12 cellular contexts compared by ENCODE assay signal in genomic region chr2:238136820-238137537, GRCh38. TPM values are rescaled to one million over a fixed set of nuclear protein-coding genes. Genes with fewer than 3 reads are reported as not detected.
DNase-seq lines count a peak whose midpoint lies in the region; ATAC-seq, FAIRE-seq and TF ChIP-seq lines count a peak whose summit lies in the region.
"Had no signal": no experiment of that assay in that cellular context is flagged by ENCODE, and none has a peak within 500 bp of the region (broad histone marks: within the 10 kb centered on the region; RNA-seq: fewer than 3 reads in every experiment).

No MANE protein-coding gene starts in this region.

- no peaks in the 10 kb centered on the region for H3K36me3 ChIP-seq in lower lobe of right lung
- H3K36me3 ChIP-seq in colonic mucosa, result no peaks in the 10 kb centered on the region

- no peak for FAIRE-seq in urothelium cell line (lab: Jason Lieb, UNC)

- no peaks in the 10 kb centered on the region for H3K27me3 ChIP-seq in lower lobe of right lung (ENCODE audit: low read depth)
- H3K27me3 ChIP-seq in colonic mucosa, result no peaks in the 10 kb centered on the region

- no peak overlapping the region for H3K9ac ChIP-seq in colonic mucosa (ENCODE audit: low read depth in 2 of 2, low read length in 2 of 2)

- TF ChIP-seq CTCF in AG09309 (IDR thresholded peaks at IDR 0.05; ENCODE audit: control insufficient read depth, insufficient read depth, low read depth, low read length, missing control alignments) (no peak), lower lobe of right lung (IDR thresholded peaks at IDR 0.05) (no peak), colonic mucosa (IDR thresholded peaks at IDR 0.05) (no peak)

- TF ChIP-seq EP300 in Ishikawa (IDR thresholded peaks at IDR 0.05; ENCODE audit: borderline replicate concordance), result no peak

- DNase-seq in AG09309 (ENCODE audit: low read depth) (peak; percentile 32), dermis blood vessel endothelial cell (peak; percentile 15), lower lobe of right lung (peak; percentile 77), colonic mucosa (no peak), urothelium cell line (ENCODE audit: low spot score) (no peak), T-helper 1 cell (no peak), amniotic stem cell (lab: John Stamatoyannopoulos, UW) (no peak)
- DNase-seq: CD4-positive, CD25-positive, alpha-beta regulatory T cell; naive thymus-derived CD8-positive, alpha-beta T cell; NCI-H2029 treated with DMSO at 0.1 percent for 48 hours had no signal

- H3K4me3 ChIP-seq in AG09309 (ENCODE audit: control insufficient read depth, low read depth, low read length) (no peak overlapping the region), lower lobe of right lung (no peak overlapping the region), colonic mucosa (no peak overlapping the region)

- H3K4me1 ChIP-seq in lower lobe of right lung (peaks cover 16% of the 10 kb centered on the region), colonic mucosa (no peaks in the 10 kb centered on the region)

- ATAC-seq in lower lobe of right lung, result peak; percentile 34 to 39
- ATAC-seq: naive thymus-derived CD8-positive, alpha-beta T cell had no signal

- intact Hi-C loops in lower lobe of right lung (cut with DNase I), result no loop called here
- intact Hi-C loops in colonic mucosa (cut with DNase I), result no loop called here

- no peak for TF ChIP-seq RAD21 in Ishikawa (IDR thresholded peaks at IDR 0.05; ENCODE audit: low read depth)

- no peak overlapping the region for H3K27ac ChIP-seq in lower lobe of right lung
- no peak overlapping the region for H3K27ac ChIP-seq in colonic mucosa

- H3K9me3 ChIP-seq in lower lobe of right lung (no peaks in the 10 kb centered on the region), colonic mucosa (no peaks in the 10 kb centered on the region)

TF ChIP-seq in Ishikawa, 13 proteins besides CTCF, POLR2A, EP300 and RAD21:
- no peak for TF ChIP-seq FOXM1 (IDR thresholded peaks at IDR 0.05; ENCODE audit: borderline replicate concordance, low read depth)
- peak; percentile 86 for TF ChIP-seq CEBPB (IDR thresholded peaks at IDR 0.05)
TF ChIP-seq in Ishikawa: peak in this region for 1.

RNA-seq across cellular contexts. Expression of gene KLHL30, which starts 1.5 kb away (rescaled TPM):
- total RNA-seq in dermis blood vessel endothelial cell, result not detected in 2 replicates
- 0.71 TPM for total RNA-seq in lower lobe of right lung
- under 1 TPM; 0.07 to 0.13 TPM for total RNA-seq in colonic mucosa
- total RNA-seq: CD4-positive, CD25-positive, alpha-beta regulatory T cell; naive thymus-derived CD8-positive, alpha-beta T cell; SK-MEL-5 had no signal

RNA-seq across cellular contexts. Expression of gene ERFE, which starts 21.8 kb away (rescaled TPM):
- total RNA-seq in dermis blood vessel endothelial cell, result 0.34 and 0.47 TPM in 2 replicates
- total RNA-seq in lower lobe of right lung, result not detected
- under 1 TPM in 1 of 2 donors, not detected in 1; 0.50 TPM for total RNA-seq in colonic mucosa
- total RNA-seq: CD4-positive, CD25-positive, alpha-beta regulatory T cell; naive thymus-derived CD8-positive, alpha-beta T cell had no signal

RNA-seq across cellular contexts. Expression of gene ESPNL, which starts 36.8 kb away (rescaled TPM):
- total RNA-seq in dermis blood vessel endothelial cell (not detected in 2 replicates), lower lobe of right lung (0.09 TPM), colonic mucosa (under 1 TPM; 0.08 to 0.12 TPM)
- total RNA-seq: CD4-positive, CD25-positive, alpha-beta regulatory T cell had no signal

Comparison
In these comparisons a context has a peak if more than half of its experiments do, and no peak if none do; other contexts are left out.
1. DNase-seq: peak in AG09309 (single experiment), dermis blood vessel endothelial cell (single experiment) and lower lobe of right lung (single experiment); none in colonic mucosa (single experiment), urothelium cell line (single experiment), T-helper 1 cell (0 of 5) and amniotic stem cell (single experiment).